ENCODE assay signal across 17 cellular contexts in genomic region chr4:55820260-55820659, GRCh38. TPM values are rescaled to one million over a fixed set of nuclear protein-coding genes. Genes with fewer than 3 reads are reported as not detected.
DNase-seq lines count a peak whose midpoint lies in the region; ATAC-seq, FAIRE-seq and TF ChIP-seq lines count a peak whose summit lies in the region.
"Had no signal": no experiment of that assay in that cellular context is flagged by ENCODE, and none has a peak within 500 bp of the region (broad histone marks: within the 10 kb centered on the region; RNA-seq: fewer than 3 reads in every experiment).

No MANE protein-coding gene starts in this region.

- no peak overlapping the region for H2BK5ac ChIP-seq in H1 (ENCODE audit: low read depth, low read length)

- no peak for TF ChIP-seq POLR2A in H1 (IDR thresholded peaks at IDR 0.05; ENCODE audit: control extremely low read depth in 1 of 2, low read depth in 2 of 2, low read length in 2 of 2)

- H2BK15ac ChIP-seq in H1 (ENCODE audit: low read length) = no peak overlapping the region

- no peak overlapping the region for H3K27ac ChIP-seq in ACC112 (ENCODE audit: low read depth, low read length)
- no peak overlapping the region for H3K27ac ChIP-seq in HEK293 (ENCODE audit: extremely low read depth, low read depth, low read length)
- H3K27ac ChIP-seq in H1 (ENCODE audit: low read depth, low read length) = no peak overlapping the region
- H3K27ac ChIP-seq in muscle layer of duodenum (ENCODE audit: low read length) = no peak overlapping the region
- H3K27ac ChIP-seq: PC-9 had no signal

- no peak for DNase-seq in H1 (ENCODE audit: low read depth in 1 of 2, low spot score in 2 of 2)
- no peak for DNase-seq in activated T-helper 1 cell treated with anti-CD3 and anti-CD28 coated beads, Interleukin-12 subunit alpha, Interleukin-12 subunit beta, Interleukin-2, Interleukin-4 antibody, amounts not matched to agents 30 ng/mL and 10 ng/mL and 1 ng/mL, durations not matched to agents 14 hours and 24 hours and 36 hours (ENCODE audit: low spot score)
- DNase-seq in T-helper 2 cell treated with Interferon-gamma antibody and Interleukin-4, amounts not matched to agents 5 μg/mL and 100 μg/mL, for 36 hours (ENCODE audit: low spot score) = no peak
- DNase-seq: ACHN; CD4-positive, alpha-beta T cell; MV-4-11; NCI-H1436 treated with DMSO at 0.1 percent for 48 hours; NCI-H2081; NCI-H345; NCI-H748 treated with DMSO at 0.1 percent for 48 hours; PC-9 had no signal

- intact Hi-C loops in activated T-helper 1 cell treated with anti-CD3 and anti-CD28 coated beads, Interleukin-12 subunit alpha, Interleukin-12 subunit beta, Interleukin-2, Interleukin-4 antibody, amounts not matched to agents 30 ng/mL and 10 ng/mL and 1 ng/mL, durations not matched to agents 14 hours and 24 hours and 36 hours (cut with micrococcal nuclease) = no loop called here

- H3K9ac ChIP-seq in H1 (replicated peaks in 1 of 4; ENCODE audit: extremely low read depth in 1 of 4, low read depth in 3 of 4, low read length in 3 of 4) = no peak overlapping the region

- no peak overlapping the region for H2AK5ac ChIP-seq in H1 (ENCODE audit: low read depth, low read length)

- no peak for TF ChIP-seq EP300 in H1 (IDR thresholded peaks at IDR 0.05; ENCODE audit: borderline replicate concordance in 1 of 2, low read depth in 2 of 2, low read length in 2 of 2)

- no peaks in the 10 kb centered on the region for H3K36me3 Mint-ChIP-seq in activated T-helper 1 cell treated with anti-CD3 and anti-CD28 coated beads, Interleukin-12 subunit alpha, Interleukin-12 subunit beta, Interleukin-2, Interleukin-4 antibody, amounts not matched to agents 30 ng/mL and 10 ng/mL and 1 ng/mL, durations not matched to agents 14 hours and 24 hours and 36 hours (ENCODE audit: low read depth)
- no peaks in the 10 kb centered on the region for H3K36me3 Mint-ChIP-seq in T-helper 2 cell treated with Interferon-gamma antibody and Interleukin-4, amounts not matched to agents 5 μg/mL and 100 μg/mL, for 36 hours (ENCODE audit: low read depth)

- H3K36me3 ChIP-seq in ACC112 (ENCODE audit: insufficient read depth, low read length) (no peaks in the 10 kb centered on the region), HEK293 (ENCODE audit: control insufficient read depth in 2 of 2, insufficient read depth in 1 of 2, low read length in 2 of 2) (no peaks in the 10 kb centered on the region), H1 (ENCODE audit: control insufficient read depth in 2 of 4, insufficient read depth in 4 of 4, low read length in 3 of 4) (no peaks in the 10 kb centered on the region), muscle layer of duodenum (ENCODE audit: control insufficient read depth in 1 of 2, insufficient read depth in 2 of 2, low read length in 2 of 2) (no peaks in the 10 kb centered on the region)

- H3K4me3 Mint-ChIP-seq in activated T-helper 1 cell treated with anti-CD3 and anti-CD28 coated beads, Interleukin-12 subunit alpha, Interleukin-12 subunit beta, Interleukin-2, Interleukin-4 antibody, amounts not matched to agents 30 ng/mL and 10 ng/mL and 1 ng/mL, durations not matched to agents 14 hours and 24 hours and 36 hours = no peak overlapping the region
- H3K4me3 Mint-ChIP-seq in T-helper 2 cell treated with Interferon-gamma antibody and Interleukin-4, amounts not matched to agents 5 μg/mL and 100 μg/mL, for 36 hours = no peak overlapping the region

- H3K27ac Mint-ChIP-seq in activated T-helper 1 cell treated with anti-CD3 and anti-CD28 coated beads, Interleukin-12 subunit alpha, Interleukin-12 subunit beta, Interleukin-2, Interleukin-4 antibody, amounts not matched to agents 30 ng/mL and 10 ng/mL and 1 ng/mL, durations not matched to agents 14 hours and 24 hours and 36 hours = no peak overlapping the region
- no peak overlapping the region for H3K27ac Mint-ChIP-seq in T-helper 2 cell treated with Interferon-gamma antibody and Interleukin-4, amounts not matched to agents 5 μg/mL and 100 μg/mL, for 36 hours
- H3K27ac Mint-ChIP-seq: CD4-positive, alpha-beta T cell had no signal

- H3K9me3 Mint-ChIP-seq in activated T-helper 1 cell treated with anti-CD3 and anti-CD28 coated beads, Interleukin-12 subunit alpha, Interleukin-12 subunit beta, Interleukin-2, Interleukin-4 antibody, amounts not matched to agents 30 ng/mL and 10 ng/mL and 1 ng/mL, durations not matched to agents 14 hours and 24 hours and 36 hours = no peaks in the 10 kb centered on the region
- no peaks in the 10 kb centered on the region for H3K9me3 Mint-ChIP-seq in T-helper 2 cell treated with Interferon-gamma antibody and Interleukin-4, amounts not matched to agents 5 μg/mL and 100 μg/mL, for 36 hours
- H3K9me3 Mint-ChIP-seq: CD4-positive, alpha-beta T cell had no signal

- no peak overlapping the region for H3K4ac ChIP-seq in H1 (replicated peaks; ENCODE audit: insufficient read length, low read depth, low read length)

- no peak overlapping the region for H3K56ac ChIP-seq in H1 (replicated peaks; ENCODE audit: insufficient read length, low read depth, low read length)

- ATAC-seq in GM19467 (IDR thresholded peaks at IDR 0.05; ENCODE audit: unreplicated experiment) = no peak

- H3K79me2 ChIP-seq in ACC112 (ENCODE audit: control insufficient read depth, insufficient read depth, low read length, unreplicated experiment) = no peaks in the 10 kb centered on the region
- H3K79me2 ChIP-seq in H1 (ENCODE audit: control insufficient read depth in 1 of 2, insufficient read depth in 2 of 2, low read length in 2 of 2) = no peaks in the 10 kb centered on the region

- no peak for TF ChIP-seq RAD21 in H1 (IDR thresholded peaks at IDR 0.05 in 1 of 2, conservative IDR thresholded peaks at IDR 0.05 in 1 of 2; ENCODE audit: low read depth in 2 of 2, low read length in 2 of 2)

- H4K5ac ChIP-seq in H1 (ENCODE audit: insufficient read length, low read depth, low read length) = no peak overlapping the region

- H3K4me3 ChIP-seq in ACC112 (ENCODE audit: low read depth, low read length) (peak overlapping the region; percentile 75), HEK293 (ENCODE audit: low read depth, low read length) (no peak overlapping the region), H1 (ENCODE audit: extremely low read depth in 1 of 4, insufficient read depth in 2 of 4, low read depth in 3 of 4, low read length in 4 of 4) (no peak overlapping the region; a peak in 1 of 8 replicates), muscle layer of duodenum (ENCODE audit: low read depth in 1 of 2, low read length in 2 of 2) (peak overlapping the region; percentile 25 to 43)
- H3K4me3 ChIP-seq: PC-9 had no signal

- no peaks in the 10 kb centered on the region for H4K20me1 ChIP-seq in H1 (replicated peaks in 1 of 2; ENCODE audit: control insufficient read depth in 1 of 2, insufficient read depth in 2 of 2, low read length in 2 of 2)

- H3K23ac ChIP-seq in H1 (ENCODE audit: insufficient read length) = no peak overlapping the region

- H3K27me3 Mint-ChIP-seq in activated T-helper 1 cell treated with anti-CD3 and anti-CD28 coated beads, Interleukin-12 subunit alpha, Interleukin-12 subunit beta, Interleukin-2, Interleukin-4 antibody, amounts not matched to agents 30 ng/mL and 10 ng/mL and 1 ng/mL, durations not matched to agents 14 hours and 24 hours and 36 hours (ENCODE audit: insufficient read depth) = peaks cover 19% of the 10 kb centered on the region
- peaks cover 25% of the 10 kb centered on the region for H3K27me3 Mint-ChIP-seq in T-helper 2 cell treated with Interferon-gamma antibody and Interleukin-4, amounts not matched to agents 5 μg/mL and 100 μg/mL, for 36 hours (ENCODE audit: low read depth)

- no peak overlapping the region for H3K14ac ChIP-seq in H1 (ENCODE audit: insufficient read length)

- no peaks in the 10 kb centered on the region for H3K4me1 Mint-ChIP-seq in activated T-helper 1 cell treated with anti-CD3 and anti-CD28 coated beads, Interleukin-12 subunit alpha, Interleukin-12 subunit beta, Interleukin-2, Interleukin-4 antibody, amounts not matched to agents 30 ng/mL and 10 ng/mL and 1 ng/mL, durations not matched to agents 14 hours and 24 hours and 36 hours (ENCODE audit: low read depth)
- H3K4me1 Mint-ChIP-seq in T-helper 2 cell treated with Interferon-gamma antibody and Interleukin-4, amounts not matched to agents 5 μg/mL and 100 μg/mL, for 36 hours (ENCODE audit: low read depth) = peaks cover 3% of the 10 kb centered on the region

- WGBS in H1 (ENCODE audit: extremely low coverage in 1 of 2, insufficient coverage in 1 of 2, insufficient read length in 1 of 2, insufficient replicate concordance in 2 of 2, low coverage in 1 of 2, low lambda C conversion rate in 2 of 2, missing lambda C conversion rate in 1 of 2), 2 experiments = 86% methylated on average over 2 of the region's 2 CpGs; no CpG with 5 or more reads in 1 of the 2 experiments

- H3K23me2 ChIP-seq in H1 (ENCODE audit: low read depth, low read length) = 0 out of 2 replicates have a peak, but pooled peaks cover 4% of the 10 kb centered on the region

- H3K4me2 ChIP-seq in H1 (ENCODE audit: insufficient read depth in 1 of 2, low read depth in 2 of 2, low read length in 2 of 2) = peak overlapping the region in 1 of 2 experiments; percentile 49; a peak in 1 of 4 replicates
- H3K4me2 ChIP-seq: PC-9 had no signal

- H2BK12ac ChIP-seq in H1 (ENCODE audit: low read depth, low read length) = no peak overlapping the region

- FAIRE-seq in H1 (lab: Jason Lieb, UNC) = no peak
- FAIRE-seq: H54 had no signal

- H2BK120ac ChIP-seq in H1 (replicated peaks; ENCODE audit: low read depth, low read length) = no peak overlapping the region

- H2BK20ac ChIP-seq in H1 (ENCODE audit: low read length) = no peak overlapping the region

- no peak overlapping the region for H4K91ac ChIP-seq in H1 (replicated peaks; ENCODE audit: insufficient read length, low read length)

- POLR2A ChIA-PET in HEK293 (lab: Yijun Ruan, JAX) (no interaction called here), H1 (lab: Charles Lee; ENCODE audit: partially characterized antibody) (interaction anchor here (1.0 to 2.3 kb wide), 7 partner anchors 11 to 71 kb away, joined by 3 to 8 read pairs (median 4); no protein-coding TSS in a partner anchor)

- H3K4me1 ChIP-seq in ACC112 (ENCODE audit: control insufficient read depth, insufficient read depth, low read length, unreplicated experiment) (peaks cover 6% of the 10 kb centered on the region), HEK293 (ENCODE audit: control insufficient read depth, insufficient read depth, low read length) (no peaks in the 10 kb centered on the region), H1 (replicated peaks in 1 of 4; ENCODE audit: control insufficient read depth in 3 of 4, insufficient read depth in 4 of 4, low read length in 3 of 4) (peaks cover 0 to 3% (median 1%) of the 10 kb centered on the region in 4 experiments; a peak in 2 of 7 replicates), muscle layer of duodenum (ENCODE audit: control insufficient read depth in 1 of 2, insufficient read depth in 2 of 2, low read length in 2 of 2) (no peaks in the 10 kb centered on the region)

- CTCF ChIA-PET in HEK293 (lab: Yijun Ruan, JAX) = interaction anchor here (1.2 kb wide), 1 partner anchor 47 kb away, joined by 3 read pairs; no protein-coding TSS in a partner anchor
- CTCF ChIA-PET in H1 (lab: Charles Lee; ENCODE audit: partially characterized antibody) = interaction anchor here (1.3 to 2.0 kb wide), 3 partner anchors 10 to 47 kb away, joined by 4 to 11 read pairs (median 8); no protein-coding TSS in a partner anchor

- no peaks in the 10 kb centered on the region for H3K27me3 ChIP-seq in ACC112 (ENCODE audit: insufficient read depth, low read length)
- no peaks in the 10 kb centered on the region; a peak in 2 of 7 replicates for H3K27me3 ChIP-seq in H1 (replicated peaks in 1 of 4; ENCODE audit: control insufficient read depth in 3 of 4, extremely low read depth in 1 of 4, insufficient read depth in 3 of 4, low read length in 3 of 4)
- H3K27me3 ChIP-seq in muscle layer of duodenum (ENCODE audit: low read depth, low read length) = no peaks in the 10 kb centered on the region

- H2AFZ ChIP-seq in ACC112 (ENCODE audit: low read length, unreplicated experiment) (peak overlapping the region; percentile 73), H1 (ENCODE audit: low read length) (peak overlapping the region; percentile 99)
- H2AFZ ChIP-seq: PC-9 had no signal

- H4K8ac ChIP-seq in H1 (ENCODE audit: extremely low read depth, insufficient read depth, low read length) = no peak overlapping the region

- no peak overlapping the region for H3K18ac ChIP-seq in H1 (ENCODE audit: extremely low read depth, low read length)

- no peak for TF ChIP-seq CTCF in HEK293 (tag by site-specific recombination; IDR thresholded peaks at IDR 0.05)
- no peak for TF ChIP-seq CTCF in H1 (IDR thresholded peaks at IDR 0.05; ENCODE audit: control extremely low read depth in 1 of 3, insufficient read depth in 1 of 3, low read depth in 1 of 3, low read length in 3 of 3)

- H3K79me1 ChIP-seq in H1 (ENCODE audit: low read depth, low read length) = no peaks in the 10 kb centered on the region

- no peaks in the 10 kb centered on the region for H3K9me3 ChIP-seq in HEK293 (ENCODE audit: control insufficient read depth, insufficient read depth, low read depth, low read length)
- H3K9me3 ChIP-seq in H1 (ENCODE audit: insufficient read depth in 2 of 2, low read depth in 1 of 2, low read length in 1 of 2) = no peaks in the 10 kb centered on the region
- no peaks in the 10 kb centered on the region for H3K9me3 ChIP-seq in muscle layer of duodenum (ENCODE audit: control insufficient read depth in 1 of 2, low read length in 2 of 2)

RNA-seq across cellular contexts. Expression of gene EXOC1L, which starts 0.7 kb away (rescaled TPM):
- total RNA-seq in H1 (2021; fragmentation: NEBNext Ultra II Directional; extraction: Animal tissue kit (Norgen Biotek cat#: 25700)) = not detected in 2 replicates
- polyA plus RNA-seq in H1 (2011; rRNA removed) = 0.08 TPM in 1 of 2 replicates, not detected in the other
- 0.21 TPM for polyA plus RNA-seq in H1 (2011; cell fraction: cytosol; rRNA removed)
- polyA plus RNA-seq in H1 (2011; cell fraction: nucleus; rRNA removed) = not detected
- not detected in 4 replicates for polyA plus RNA-seq in H1 (2012, experiment 1 of 2)
- polyA plus RNA-seq in H1 (2012, experiment 2 of 2) = not detected
- polyA plus RNA-seq in H1 (2013, experiment 1 of 2) = not detected
- polyA plus RNA-seq in H1 (2013, experiment 2 of 2) = 0.17 TPM
- polyA minus RNA-seq in H1 (2011; rRNA and poly(A)+ RNA removed) = not detected in 2 replicates
- not detected for polyA minus RNA-seq in H1 (2011; cell fraction: cytosol; rRNA and poly(A)+ RNA removed)
- not detected for polyA minus RNA-seq in H1 (2011; cell fraction: nucleus; rRNA and poly(A)+ RNA removed)
- total RNA-seq in activated T-helper 1 cell treated with anti-CD3 and anti-CD28 coated beads, Interleukin-12 subunit alpha, Interleukin-12 subunit beta, Interleukin-2, Interleukin-4 antibody, amounts not matched to agents 30 ng/mL and 10 ng/mL and 1 ng/mL, durations not matched to agents 14 hours and 24 hours and 36 hours = not detected in 2 replicates
- total RNA-seq: CD4-positive, alpha-beta T cell; PC-9; SK-MEL-5 had no signal

RNA-seq across cellular contexts. Expression of gene EXOC1, which starts 33.2 kb away (rescaled TPM):
- total RNA-seq in H1 (2021; fragmentation: NEBNext Ultra II Directional; extraction: Animal tissue kit (Norgen Biotek cat#: 25700)) = 17.7 and 19.6 TPM in 2 replicates
- polyA plus RNA-seq in H1 (2011; rRNA removed) = 4.6 and 5.9 TPM in 2 replicates
- 10.4 TPM for polyA plus RNA-seq in H1 (2011; cell fraction: cytosol; rRNA removed)
- polyA plus RNA-seq in H1 (2011; cell fraction: nucleus; rRNA removed) = 6.5 TPM
- 13.0 to 22.6 TPM (median 14.3 TPM) in 4 replicates for polyA plus RNA-seq in H1 (2012, experiment 1 of 2)
- 0.92 TPM for polyA plus RNA-seq in H1 (2012, experiment 2 of 2)
- 15.3 TPM for polyA plus RNA-seq in H1 (2013, experiment 1 of 2)
- 15.6 TPM for polyA plus RNA-seq in H1 (2013, experiment 2 of 2)
- 14.0 and 22.7 TPM in 2 replicates for polyA minus RNA-seq in H1 (2011; rRNA and poly(A)+ RNA removed)
- 9.2 TPM for polyA minus RNA-seq in H1 (2011; cell fraction: cytosol; rRNA and poly(A)+ RNA removed)
- 18.8 TPM for polyA minus RNA-seq in H1 (2011; cell fraction: nucleus; rRNA and poly(A)+ RNA removed)
- 18.3 and 18.8 TPM in 2 replicates for total RNA-seq in activated T-helper 1 cell treated with anti-CD3 and anti-CD28 coated beads, Interleukin-12 subunit alpha, Interleukin-12 subunit beta, Interleukin-2, Interleukin-4 antibody, amounts not matched to agents 30 ng/mL and 10 ng/mL and 1 ng/mL, durations not matched to agents 14 hours and 24 hours and 36 hours

Comparison
In these comparisons a context has a peak if more than half of its experiments do, and no peak if none do; other contexts are left out.
1. H3K4me3 ChIP-seq: peak in ACC112 (single experiment) and muscle layer of duodenum (2 of 2); none in HEK293 (single experiment) and H1 (0 of 4).